ENCODE assay signal across 16 cellular contexts in the genomic region with DNA sequence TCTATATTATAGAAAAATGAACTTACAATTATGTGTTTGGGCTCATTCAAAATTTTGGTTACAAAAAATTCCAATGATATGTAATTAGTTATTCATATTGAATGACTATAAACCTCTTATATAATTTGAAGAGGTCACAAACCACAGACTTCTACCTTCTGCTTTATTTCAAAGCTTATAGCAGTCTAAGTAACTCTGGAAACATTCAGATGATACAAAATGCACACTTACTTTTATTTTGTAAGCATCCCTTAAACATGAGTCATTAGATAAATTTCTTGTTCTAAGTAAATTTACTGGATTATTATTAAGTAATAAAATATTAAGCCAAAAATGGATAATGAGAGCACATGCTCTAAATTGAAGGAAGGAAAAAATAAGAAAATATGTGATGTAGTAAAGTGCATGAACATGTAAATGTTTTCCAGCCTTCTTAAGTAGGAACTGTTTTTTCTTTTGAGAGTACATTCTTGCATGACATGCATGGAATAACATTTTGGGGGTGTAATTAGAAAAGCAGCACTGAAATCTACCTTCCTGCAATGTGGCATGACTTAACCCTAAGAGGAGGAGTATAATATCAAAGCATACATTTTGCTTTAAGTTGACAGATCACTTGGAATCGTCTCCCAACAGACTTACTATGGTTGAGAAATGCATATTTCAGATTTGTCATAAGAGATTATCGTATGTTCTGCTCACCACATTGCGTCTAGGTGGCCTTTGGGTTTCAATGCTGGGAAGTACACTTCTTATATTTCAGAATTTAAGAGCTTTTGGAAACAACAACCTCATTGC.
DNase-seq lines count a peak whose midpoint lies in the region; ATAC-seq and TF ChIP-seq lines count a peak whose summit lies in the region.
"Had no signal": no experiment of that assay in that cellular context is flagged by ENCODE, and none has a peak within 500 bp of the region (broad histone marks: within the 10 kb centered on the region; RNA-seq: fewer than 3 reads in every experiment).

No MANE protein-coding gene starts in this region.

- no peak overlapping the region for H2BK120ac ChIP-seq in mesendoderm (ENCODE audit: low read depth, low read length)

- H3K79me1 ChIP-seq in mesendoderm (ENCODE audit: low read length), result no peaks in the 10 kb centered on the region

- H3K23ac ChIP-seq in mesendoderm (ENCODE audit: low read length), result no peak overlapping the region

- no peak overlapping the region for H3K9ac ChIP-seq in adipocyte (ENCODE audit: low read length)
- no peak overlapping the region for H3K9ac ChIP-seq in mesendoderm (ENCODE audit: low read length)
- H3K9ac ChIP-seq: BLaER1, GM23248 had no signal

- H3K9me3 ChIP-seq in adipocyte (ENCODE audit: control insufficient read depth, low read length), result no peaks in the 10 kb centered on the region
- H3K9me3 ChIP-seq: BLaER1, Caco-2 had no signal

- in situ Hi-C loops in brain microvascular endothelial cell (cut with HindIII; ENCODE audit: low pct_ligation_motif_present, low sequenced_read_pairs), result loop anchor here (10.0 kb wide), 1 partner anchor 592 kb away; the partner anchor contains the start of gene GJA1

- H4K5ac ChIP-seq in mesendoderm (ENCODE audit: low read length), result no peak overlapping the region

- peak overlapping the region; percentile 60 for H3K18ac ChIP-seq in mesendoderm (ENCODE audit: low read length)

- H3K4me1 ChIP-seq in adipocyte (ENCODE audit: control insufficient read depth, insufficient read depth, low read length), result peaks cover 12% of the 10 kb centered on the region
- H3K4me1 ChIP-seq in mesendoderm (ENCODE audit: control insufficient read depth, low read depth, low read length), result no peaks in the 10 kb centered on the region
- H3K4me1 ChIP-seq: BLaER1 had no signal

- H2BK5ac ChIP-seq in mesendoderm (ENCODE audit: low read length), result no peak overlapping the region

- H3K27me3 ChIP-seq in adipocyte (replicated peaks; ENCODE audit: control insufficient read depth, insufficient read depth, low read length) (no peaks in the 10 kb centered on the region), mesendoderm (ENCODE audit: insufficient read depth, low read length, poor library complexity) (no peaks in the 10 kb centered on the region), brain microvascular endothelial cell (replicated peaks) (no peaks in the 10 kb centered on the region)
- H3K27me3 ChIP-seq: BLaER1 had no signal

- no peak overlapping the region for H4K8ac ChIP-seq in mesendoderm (ENCODE audit: low read depth, low read length)

- no peak overlapping the region for H3K56ac ChIP-seq in mesendoderm (ENCODE audit: low read length)

- H3K36me3 ChIP-seq in adipocyte (ENCODE audit: control insufficient read depth, insufficient read depth, low read length, severe bottlenecking) (no peaks in the 10 kb centered on the region), mesendoderm (ENCODE audit: control insufficient read depth, insufficient read depth, low read length) (no peaks in the 10 kb centered on the region), brain microvascular endothelial cell (replicated peaks) (no peaks in the 10 kb centered on the region)
- H3K36me3 ChIP-seq: BLaER1 had no signal

- H3K4me3 ChIP-seq in AG10803 (ENCODE audit: low read length) (no peak overlapping the region), adipocyte (ENCODE audit: low read length) (no peak overlapping the region), mesendoderm (ENCODE audit: low read length) (no peak overlapping the region), brain microvascular endothelial cell (ENCODE audit: low read depth, low read length) (no peak overlapping the region)
- H3K4me3 ChIP-seq: BLaER1, GM23248 had no signal

- no CpG with 5 or more reads among the region's 3 CpGs for WGBS in mesendoderm (ENCODE audit: extremely low coverage, insufficient coverage, low lambda C conversion rate)

- no peak overlapping the region for H2AK5ac ChIP-seq in mesendoderm (ENCODE audit: low read length)

- DNase-seq in AG10803 (ENCODE audit: low read depth) (peak; percentile 26), adipocyte (ENCODE audit: low read depth) (peak; percentile 70), fibroblast of gingiva (ENCODE audit: low read depth) (peak; percentile 10), mesendoderm (no peak), NCI-H226 (no peak), brain microvascular endothelial cell (no peak)
- no peak for DNase-seq in activated naive CD4-positive, alpha-beta T cell treated with anti-CD3 and anti-CD28 coated beads, Interleukin-2, amount 50 U/mL, for 16 hours
- DNase-seq: AML-193; Caco-2; CD8-positive, alpha-beta memory T cell; DND-41; GM23248 had no signal

- no peak overlapping the region for H2BK15ac ChIP-seq in mesendoderm (replicated peaks; ENCODE audit: low read depth)

- TF ChIP-seq CTCF in AG10803 (conservative IDR thresholded peaks at IDR 0.05; ENCODE audit: low read length) (no peak), brain microvascular endothelial cell (IDR thresholded peaks at IDR 0.05; ENCODE audit: low read depth, low read length, missing control alignments) (no peak)

- no peak for ATAC-seq in GM21526 (IDR thresholded peaks at IDR 0.05; ENCODE audit: low FRiP score, unreplicated experiment)
- ATAC-seq: HCT116 had no signal

- H3K79me2 ChIP-seq in mesendoderm (ENCODE audit: control insufficient read depth, insufficient read depth, low read length), result no peaks in the 10 kb centered on the region

- H3K4me2 ChIP-seq in mesendoderm (ENCODE audit: low read length), result no peak overlapping the region
- H3K4me2 ChIP-seq: BLaER1 had no signal

- H3K27ac ChIP-seq in mesendoderm (ENCODE audit: low read depth, low read length) (no peak overlapping the region), brain microvascular endothelial cell (no peak overlapping the region)
- H3K27ac ChIP-seq: 22Rv1, BLaER1, GM23248 had no signal

- no peak overlapping the region for H3K4ac ChIP-seq in mesendoderm (ENCODE audit: low read depth, low read length)

Comparison
In these comparisons a context has a peak if more than half of its experiments do, and no peak if none do; other contexts are left out.
1. DNase-seq: peak in AG10803 (single experiment), adipocyte (single experiment) and fibroblast of gingiva (single experiment); none in mesendoderm (single experiment), activated naive CD4-positive, alpha-beta T cell treated with anti-CD3 and anti-CD28 coated beads, Interleukin-2, amount 50 U/mL, for 16 hours (single experiment), NCI-H226 (single experiment) and brain microvascular endothelial cell (single experiment).